ENCODE assay signal across 17 cellular contexts in genomic region chr10:123109466-123109865, GRCh38. TPM values are rescaled to one million over a fixed set of nuclear protein-coding genes. Genes with fewer than 3 reads are reported as not detected.
A peak's percentile ranks its signal among the peaks of the same experiment; 100 is the strongest.
DNase-seq lines count a peak whose midpoint lies in the region; ATAC-seq and TF ChIP-seq lines count a peak whose summit lies in the region.
"Had no signal": no experiment of that assay in that cellular context is flagged by ENCODE, and none has a peak within 500 bp of the region (broad histone marks: within the 10 kb centered on the region; RNA-seq: fewer than 3 reads in every experiment).

No MANE protein-coding gene starts in this region.

- H3K4me1 ChIP-seq in RWPE2 (ENCODE audit: insufficient read depth, poor library complexity, severe bottlenecking) (peaks cover 8% of the 10 kb centered on the region), foreskin keratinocyte (peaks cover 4% of the 10 kb centered on the region), Karpas-422 (ENCODE audit: low read length) (no peaks in the 10 kb centered on the region), SJCRH30 (no peaks in the 10 kb centered on the region)

- no peak overlapping the region for H2AFZ ChIP-seq in Karpas-422 (ENCODE audit: low read length)

- H3K36me3 ChIP-seq in RWPE2 (ENCODE audit: low read depth), result no peaks in the 10 kb centered on the region
- no peaks in the 10 kb centered on the region for H3K36me3 ChIP-seq in Karpas-422 (ENCODE audit: insufficient read depth, low read length)
- H3K36me3 ChIP-seq in SJCRH30, result no peaks in the 10 kb centered on the region

- no peak overlapping the region for H3K9ac ChIP-seq in Karpas-422 (ENCODE audit: low read length)

- H3K79me2 ChIP-seq in Karpas-422 (ENCODE audit: low read length), result no peaks in the 10 kb centered on the region

- no peak overlapping the region for H3K4me3 ChIP-seq in RWPE2 (ENCODE audit: severe bottlenecking)
- H3K4me3 ChIP-seq in Karpas-422 (ENCODE audit: low read length), result no peak overlapping the region
- H3K4me3 ChIP-seq in SJCRH30, result no peak overlapping the region

- H3K9me2 ChIP-seq in Karpas-422 (replicated peaks; ENCODE audit: insufficient read depth, low read length), result no peaks in the 10 kb centered on the region

- H3K27me3 ChIP-seq in RWPE2 (ENCODE audit: insufficient read depth, poor library complexity, severe bottlenecking), result no peaks in the 10 kb centered on the region
- peaks cover 6% of the 10 kb centered on the region for H3K27me3 ChIP-seq in foreskin keratinocyte
- H3K27me3 ChIP-seq in Karpas-422 (ENCODE audit: low read length), result no peaks in the 10 kb centered on the region
- no peaks in the 10 kb centered on the region for H3K27me3 ChIP-seq in SJCRH30

- H3K4me2 ChIP-seq in Karpas-422 (ENCODE audit: low read depth, low read length, poor library complexity, severe bottlenecking), result no peak overlapping the region

- TF ChIP-seq CTCF in RWPE2 (IDR thresholded peaks at IDR 0.05; ENCODE audit: poor library complexity, severe bottlenecking) (no peak), foreskin keratinocyte (conservative IDR thresholded peaks at IDR 0.05) (no peak)

- no peaks in the 10 kb centered on the region for H4K20me1 ChIP-seq in Karpas-422 (ENCODE audit: insufficient read depth, low read depth, low read length)

- peak; percentile 86 for ATAC-seq in RWPE2 (ENCODE audit: low read depth)
- ATAC-seq in foreskin keratinocyte, result peak; percentile 71
- ATAC-seq: T-helper 17 cell had no signal

- H3K27ac ChIP-seq in RWPE2 (ENCODE audit: poor library complexity, severe bottlenecking) (no peak overlapping the region), foreskin keratinocyte (no peak overlapping the region), Karpas-422 (ENCODE audit: low read length) (no peak overlapping the region), SJCRH30 (no peak overlapping the region)

- DNase-seq in ELR (ENCODE audit: low read depth) (peak; percentile 32), HuH-7 (ENCODE audit: low spot score) (peak; percentile 31), RWPE2 (ENCODE audit: low spot score) (no peak), foreskin keratinocyte (peak in 1 of 2 donors; percentile 69), Karpas-422 (no peak), middle frontal gyrus (ENCODE audit: extremely low spot score, low spot score) (no peak), SJCRH30 (no peak)
- DNase-seq: ACHN, AML-193, COR-L47, Kasumi-1, NCI-H1436 treated with DMSO at 0.1 percent for 48 hours, NCI-H2081 treated with DMSO at 0.1 percent for 48 hours, NCI-H510A treated with DMSO at 0.1 percent for 48 hours, NCI-H82, SIG-M5, T-helper 17 cell had no signal

- H3K9me3 ChIP-seq in RWPE2 (ENCODE audit: severe bottlenecking), result no peaks in the 10 kb centered on the region
- H3K9me3 ChIP-seq in Karpas-422 (ENCODE audit: low read length), result no peaks in the 10 kb centered on the region
- no peaks in the 10 kb centered on the region for H3K9me3 ChIP-seq in SJCRH30 (replicated peaks)

RNA-seq across cellular contexts. Expression of gene HMX3, which starts 26.3 kb away (rescaled TPM):
- total RNA-seq in foreskin keratinocyte, result not detected in 2 replicates
- not detected in 2 replicates for polyA plus RNA-seq in foreskin keratinocyte
- total RNA-seq in Karpas-422 (2014; rRNA removed; shearing (Covaris generic); ENCODE audit: low replicate concordance), result not detected in 2 replicates
- 0.12 and 0.23 TPM in 2 replicates for total RNA-seq in SJCRH30 (2014; rRNA removed; shearing (Covaris generic))

RNA-seq across cellular contexts. Expression of gene HMX2, which starts 38.5 kb away (rescaled TPM):
- not detected in 2 replicates for total RNA-seq in foreskin keratinocyte
- polyA plus RNA-seq in foreskin keratinocyte, result not detected in 2 replicates
- total RNA-seq in Karpas-422 (2014; rRNA removed; shearing (Covaris generic); ENCODE audit: low replicate concordance), result not detected in 2 replicates
- not detected in 2 replicates for total RNA-seq in SJCRH30 (2014; rRNA removed; shearing (Covaris generic))
- total RNA-seq: T-helper 17 cell had no signal

RNA-seq across cellular contexts. Expression of gene BUB3, which starts 44.7 kb away (rescaled TPM):
- 158 and 174 TPM in 2 replicates for total RNA-seq in foreskin keratinocyte
- polyA plus RNA-seq in foreskin keratinocyte, result 89.1 and 111 TPM in 2 replicates
- total RNA-seq in Karpas-422 (2014; rRNA removed; shearing (Covaris generic); ENCODE audit: low replicate concordance), result 183 and 393 TPM in 2 replicates
- 211 and 218 TPM in 2 replicates for total RNA-seq in SJCRH30 (2014; rRNA removed; shearing (Covaris generic))

Comparison
In these comparisons a context has a peak if more than half of its experiments do, and no peak if none do; other contexts are left out.
1. DNase-seq: peak in ELR (single experiment) and HuH-7 (single experiment); none in RWPE2 (single experiment), Karpas-422 (single experiment), middle frontal gyrus (single experiment) and SJCRH30 (0 of 2).